In the genomic region with DNA sequence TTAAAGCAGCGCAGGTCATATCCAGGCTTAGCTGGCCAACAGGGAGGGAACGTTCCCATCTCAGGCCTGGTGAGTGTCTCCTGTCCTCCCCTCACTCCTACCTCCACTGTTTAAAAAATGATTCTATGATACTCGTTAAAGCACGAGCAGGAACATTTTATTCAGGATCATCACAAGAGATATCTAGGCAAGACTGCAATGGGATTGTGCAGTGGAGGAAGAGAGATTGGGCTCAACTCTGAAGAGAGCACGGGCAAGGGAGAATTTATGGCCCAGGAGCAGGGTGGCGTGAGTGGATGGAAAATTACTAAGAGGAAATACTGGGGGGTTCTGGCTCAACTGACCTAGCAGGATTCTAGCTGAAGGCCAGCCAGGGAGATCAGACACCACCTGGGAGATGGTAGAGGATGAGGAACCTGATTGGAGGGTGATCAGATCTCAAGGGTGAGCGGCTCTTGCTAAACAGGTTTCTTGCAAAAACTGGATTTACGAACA, we compare ENCODE assay signal across 11 cellular contexts. TPM values are rescaled to one million over a fixed set of nuclear protein-coding genes. Genes with fewer than 3 reads are reported as not detected.
A peak's percentile ranks its signal among the peaks of the same experiment; 100 is the strongest.
DNase-seq lines count a peak whose midpoint lies in the region; ATAC-seq, FAIRE-seq and TF ChIP-seq lines count a peak whose summit lies in the region.
"Had no signal": no experiment of that assay in that cellular context is flagged by ENCODE, and none has a peak within 500 bp of the region (broad histone marks: within the 10 kb centered on the region; RNA-seq: fewer than 3 reads in every experiment).

No MANE protein-coding gene starts in this region.

- no peak for TF ChIP-seq POLR2A in GM12891 (IDR thresholded peaks at IDR 0.05; ENCODE audit: low read depth, low read length)

- POLR2A ChIA-PET in A673 (lab: Charles Lee; ENCODE audit: low non-redundant PET), result no interaction called here

- H3K9me3 ChIP-seq in A673 (ENCODE audit: low read depth, low read length, poor library complexity, severe bottlenecking) (no peaks in the 10 kb centered on the region), SK-N-MC (ENCODE audit: low read depth, low read length) (no peaks in the 10 kb centered on the region)

- TF ChIP-seq CTCF in A673 (conservative IDR thresholded peaks at IDR 0.05; ENCODE audit: low read depth, low read length) (no peak), foreskin keratinocyte (conservative IDR thresholded peaks at IDR 0.05) (no peak), GM20000 (IDR thresholded peaks at IDR 0.05; ENCODE audit: extremely low read depth, missing control alignments) (no peak)

- ATAC-seq in foreskin keratinocyte, result no peak
- ATAC-seq: effector memory CD8-positive, alpha-beta T cell had no signal

- intact Hi-C loops in A673 (cut with micrococcal nuclease; ENCODE audit: unreplicated experiment), result no loop called here

- no peak for FAIRE-seq in GM12891 (lab: Jason Lieb, UNC)

- no peak for DNase-seq in A673 (ENCODE audit: low spot score)
- DNase-seq in SK-N-MC (ENCODE audit: low read depth, low spot score), result no peak
- DNase-seq in foreskin keratinocyte, result peak in 1 of 2 donors; percentile 44
- no peak for DNase-seq in stimulated activated CD4-positive, alpha-beta T cell treated with anti-CD3 and anti-CD28 coated beads, Interleukin-4, amount 100 ng/mL, for 4 hours
- no peak for DNase-seq in GM12891 (ENCODE audit: insufficient read length, low spot score)
- no peak for DNase-seq in activated T-cell treated with anti-CD3 and anti-CD28 coated beads for 4 hours
- no peak for DNase-seq in GM20000 (ENCODE audit: low spot score)
- DNase-seq: activated B cell treated with CpG ODN at 0.5 μM for 24 hours; effector memory CD8-positive, alpha-beta T cell; NCI-H1930 had no signal

- H3K36me3 ChIP-seq in A673 (ENCODE audit: insufficient read depth, low read length, poor library complexity, severe bottlenecking), result no peaks in the 10 kb centered on the region
- no peaks in the 10 kb centered on the region for H3K36me3 ChIP-seq in SK-N-MC (ENCODE audit: insufficient read depth, low read length)
- no peaks in the 10 kb centered on the region for H3K36me3 ChIP-seq in rectal smooth muscle tissue (ENCODE audit: control insufficient read depth, insufficient read depth, low read length)

- no TSS peak for BruUV-seq in A673 (replicated peaks; lab: Mats Ljungman, UMichigan)

- H3K27me3 ChIP-seq in A673 (replicated peaks; ENCODE audit: insufficient read depth, low read depth, low read length, poor library complexity) (no peaks in the 10 kb centered on the region), foreskin keratinocyte (no peaks in the 10 kb centered on the region), rectal smooth muscle tissue (ENCODE audit: control insufficient read depth, insufficient read depth, low read length) (no peaks in the 10 kb centered on the region)

- H3K9ac ChIP-seq in SK-N-MC (ENCODE audit: insufficient read length), result no peak overlapping the region
- H3K9ac ChIP-seq in rectal smooth muscle tissue (ENCODE audit: low read length), result no peak overlapping the region

- H3K27ac ChIP-seq in A673 (ENCODE audit: low read depth, low read length, poor library complexity, severe bottlenecking) (peak overlapping the region; percentile 86), SK-N-MC (peak overlapping the region; percentile 71; the same call in 1 of the 2 replicates), foreskin keratinocyte (peak overlapping the region; percentile 97), rectal smooth muscle tissue (ENCODE audit: low read depth, low read length) (peak overlapping the region; percentile 100)

- H3K4me1 ChIP-seq in A673 (ENCODE audit: insufficient read depth, low read length, poor library complexity, severe bottlenecking), result peaks cover 29% of the 10 kb centered on the region
- peaks cover 35% of the 10 kb centered on the region for H3K4me1 ChIP-seq in foreskin keratinocyte
- peaks cover 31% of the 10 kb centered on the region for H3K4me1 ChIP-seq in rectal smooth muscle tissue (ENCODE audit: control insufficient read depth, insufficient read depth, low read length)

- CTCF ChIA-PET in A673 (lab: Charles Lee), result no interaction called here

- H3K4me3 ChIP-seq in A673 (ENCODE audit: low read depth, low read length, poor library complexity, severe bottlenecking) (no peak overlapping the region), SK-N-MC (no peak overlapping the region), rectal smooth muscle tissue (ENCODE audit: low read length) (no peak overlapping the region)

TF ChIP-seq in GM12891, 5 proteins besides CTCF, POLR2A, EP300 and RAD21:
- no peak for TF ChIP-seq POU2F2 (IDR thresholded peaks at IDR 0.05; ENCODE audit: low read depth, low read length)
- no peak for TF ChIP-seq POLR2AphosphoS5 (IDR thresholded peaks at IDR 0.05; ENCODE audit: low read depth, low read length)
- TF ChIP-seq PAX5 (IDR thresholded peaks at IDR 0.05; ENCODE audit: insufficient read depth, low read length, severe bottlenecking), result no peak
- TF ChIP-seq TAF1 (IDR thresholded peaks at IDR 0.05; ENCODE audit: low read depth, low read length), result no peak
- no peak for TF ChIP-seq SPI1 (IDR thresholded peaks at IDR 0.05; ENCODE audit: low read depth, low read length)

RNA-seq across cellular contexts. Expression of a gene that starts 9.0 kb away (rescaled TPM):
- 354 and 375 TPM in 2 replicates for total RNA-seq in A673 (2021)
- 204 and 286 TPM in 2 replicates for total RNA-seq in foreskin keratinocyte
- polyA plus RNA-seq in foreskin keratinocyte, result 502 and 562 TPM in 2 replicates
- 320 TPM for polyA plus RNA-seq in GM12891 (2012; ENCODE audit: low read depth, missing spikeins)
